ENCODE assay signal across 23 cellular contexts in genomic region chr7:139403601-139404000, GRCh38.
"Had no signal": no experiment of that assay in that cellular context is flagged by ENCODE, and none has a peak within 500 bp of the region (broad histone marks: within the 10 kb centered on the region; RNA-seq: fewer than 3 reads in every experiment).

No MANE protein-coding gene starts in this region.

- H3K4me3 ChIP-seq: dorsolateral prefrontal cortex, gastrocnemius medialis, left lung, pancreas, sigmoid colon, tibial artery, uterus had no signal

- FAIRE-seq: colon, keratinocyte, pancreas, TTC549 had no signal

- H3K27ac ChIP-seq: gastrocnemius medialis, left lung, pancreas, sigmoid colon, tibial artery, uterus had no signal

- H3K4me1 ChIP-seq: gastrocnemius medialis, left lung, pancreas, sigmoid colon, tibial artery, uterus had no signal

- DNase-seq: activated B cell treated with CpG ODN at 0.5 μM for 24 hours; activated CD4-positive, alpha-beta memory T cell treated with anti-CD3 and anti-CD28 coated beads for 36 hours; activated CD4-positive, alpha-beta T cell treated with anti-CD3 and anti-CD28 coated beads for 4 hours; activated naive CD4-positive, alpha-beta T cell treated with anti-CD3 and anti-CD28 coated beads, Interleukin-2, amount 10 ng/mL, durations not matched to agents 7 days and 5 days; activated naive CD8-positive, alpha-beta T cell treated with anti-CD3 and anti-CD28 coated beads, Interleukin-2, amount 50 U/mL, for 24 hours; activated T-cell treated with anti-CD3 and anti-CD28 coated beads for 4 hours; anterior cingulate cortex; central memory CD4-positive, alpha-beta T cell; dorsolateral prefrontal cortex; endodermal cell; gastrocnemius medialis; head of caudate nucleus; left lung; naive thymus-derived CD4-positive, alpha-beta T cell; pancreas; sigmoid colon; stimulated activated naive B cell treated with anti-CD40 and anti-IgM and Interleukin-4, amounts not matched to agents 10 μg/mL and 1 μg/mL and 100 μg/mL, for 72 hours; SW 1271; tibial artery; uterus had no signal

- H3K9me3 ChIP-seq: gastrocnemius medialis, left lung, pancreas, sigmoid colon, tibial artery, uterus had no signal

- ATAC-seq: activated naive CD8-positive, alpha-beta T cell treated with anti-CD3 and anti-CD28 coated beads, Interleukin-2, amount 50 U/mL, for 24 hours; gastrocnemius medialis; left lung; naive thymus-derived CD4-positive, alpha-beta T cell; pancreas; stimulated activated naive B cell treated with anti-CD40 and anti-IgM and Interleukin-4, amounts not matched to agents 10 μg/mL and 1 μg/mL and 100 μg/mL, for 72 hours had no signal

- H3K27me3 ChIP-seq: dorsolateral prefrontal cortex, gastrocnemius medialis, left lung, pancreas, sigmoid colon, tibial artery, uterus had no signal

- H3K36me3 ChIP-seq: uterus had no signal
